In genomic region chr9:83584995-83585394, GRCh38 we compare ENCODE assay signal across 25 cellular contexts. TPM values are rescaled to one million over a fixed set of nuclear protein-coding genes. Genes with fewer than 3 reads are reported as not detected.
"Had no signal": no experiment of that assay in that cellular context is flagged by ENCODE, and none has a peak within 500 bp of the region (broad histone marks: within the 10 kb centered on the region; RNA-seq: fewer than 3 reads in every experiment).

No MANE protein-coding gene starts in this region.

- H3K9me3 ChIP-seq: esophagus squamous epithelium, gastroesophageal sphincter, pancreas, suprapubic skin, thyroid gland, vagina had no signal

- H3K9me3 Mint-ChIP-seq: dendritic cell treated with granulocyte-macrophage colony-stimulating factor and Interleukin-4, amounts not matched to agents 40 ng/mL and 50 ng/mL, for 4 days; effector memory CD8-positive, alpha-beta T cell; stimulated activated effector memory CD8-positive, alpha-beta T cell treated with anti-CD3 and anti-CD28 coated beads, Interleukin-12 subunit alpha, Interleukin-12 subunit beta, amount 100 ng/mL, for 72 hours; type B pancreatic cell had no signal

- H3K4me1 ChIP-seq: esophagus squamous epithelium, gastroesophageal sphincter, pancreas, suprapubic skin, thyroid gland, vagina had no signal

- H3K27ac Mint-ChIP-seq: dendritic cell treated with granulocyte-macrophage colony-stimulating factor and Interleukin-4, amounts not matched to agents 40 ng/mL and 50 ng/mL, for 4 days; effector memory CD8-positive, alpha-beta T cell; nephron; progenitor cell of endocrine pancreas; stimulated activated effector memory CD8-positive, alpha-beta T cell treated with anti-CD3 and anti-CD28 coated beads, Interleukin-12 subunit alpha, Interleukin-12 subunit beta, amount 100 ng/mL, for 72 hours; type B pancreatic cell had no signal

- H3K27me3 ChIP-seq: esophagus squamous epithelium, gastroesophageal sphincter, pancreas, suprapubic skin, thyroid gland, vagina had no signal

- H3K27me3 Mint-ChIP-seq: dendritic cell treated with granulocyte-macrophage colony-stimulating factor and Interleukin-4, amounts not matched to agents 40 ng/mL and 50 ng/mL, for 4 days; effector memory CD8-positive, alpha-beta T cell; progenitor cell of endocrine pancreas; type B pancreatic cell had no signal

- H3K4me3 Mint-ChIP-seq: dendritic cell treated with granulocyte-macrophage colony-stimulating factor and Interleukin-4, amounts not matched to agents 40 ng/mL and 50 ng/mL, for 4 days; effector memory CD8-positive, alpha-beta T cell; nephron; stimulated activated effector memory CD8-positive, alpha-beta T cell treated with anti-CD3 and anti-CD28 coated beads, Interleukin-12 subunit alpha, Interleukin-12 subunit beta, amount 100 ng/mL, for 72 hours; type B pancreatic cell had no signal

- H3K27ac ChIP-seq: epithelial cell of prostate, esophagus squamous epithelium, gastroesophageal sphincter, pancreas, suprapubic skin, thyroid gland, vagina had no signal

- DNase-seq: effector memory CD8-positive, alpha-beta T cell; esophagus squamous epithelium; foreskin fibroblast; glutamatergic neuron; left colon; left ventricle myocardium superior; mesenchymal stem cell; midbrain; occipital lobe; pancreas; right cardiac atrium; small intestine; stimulated activated CD4-positive, alpha-beta T cell treated with anti-CD3 and anti-CD28 coated beads, Interleukin-2, amount 100 ng/mL, for 48 hours; stimulated activated naive CD8-positive, alpha-beta T cell treated with anti-CD3 and anti-CD28 coated beads, Interleukin-15, Interleukin-2, amounts not matched to agents 100 U/mL and 50 U/mL, for 24 hours; thyroid gland had no signal

- H3K36me3 Mint-ChIP-seq: stimulated activated effector memory CD8-positive, alpha-beta T cell treated with anti-CD3 and anti-CD28 coated beads, Interleukin-12 subunit alpha, Interleukin-12 subunit beta, amount 100 ng/mL, for 72 hours; type B pancreatic cell had no signal

- H3K4me1 Mint-ChIP-seq: nephron; stimulated activated effector memory CD8-positive, alpha-beta T cell treated with anti-CD3 and anti-CD28 coated beads, Interleukin-12 subunit alpha, Interleukin-12 subunit beta, amount 100 ng/mL, for 72 hours had no signal

- H3K36me3 ChIP-seq: esophagus squamous epithelium, pancreas, suprapubic skin, thyroid gland, vagina had no signal

- H3K4me3 ChIP-seq: esophagus squamous epithelium, gastroesophageal sphincter, lung, pancreas, suprapubic skin, thyroid gland, vagina had no signal

- ATAC-seq: effector memory CD8-positive, alpha-beta T cell; gastroesophageal sphincter; left colon; left ventricle myocardium superior; pancreas; right cardiac atrium; stimulated activated effector memory CD8-positive, alpha-beta T cell treated with anti-CD3 and anti-CD28 coated beads, Interleukin-12 subunit alpha, Interleukin-12 subunit beta, amount 100 ng/mL, for 72 hours; stimulated activated naive CD8-positive, alpha-beta T cell treated with anti-CD3 and anti-CD28 coated beads, Interleukin-15, Interleukin-2, amounts not matched to agents 100 U/mL and 50 U/mL, for 24 hours had no signal

RNA-seq across cellular contexts. Expression of gene IDNK, which starts 37.9 kb away (rescaled TPM):
- total RNA-seq: vagina had no signal
